In the genomic region with DNA sequence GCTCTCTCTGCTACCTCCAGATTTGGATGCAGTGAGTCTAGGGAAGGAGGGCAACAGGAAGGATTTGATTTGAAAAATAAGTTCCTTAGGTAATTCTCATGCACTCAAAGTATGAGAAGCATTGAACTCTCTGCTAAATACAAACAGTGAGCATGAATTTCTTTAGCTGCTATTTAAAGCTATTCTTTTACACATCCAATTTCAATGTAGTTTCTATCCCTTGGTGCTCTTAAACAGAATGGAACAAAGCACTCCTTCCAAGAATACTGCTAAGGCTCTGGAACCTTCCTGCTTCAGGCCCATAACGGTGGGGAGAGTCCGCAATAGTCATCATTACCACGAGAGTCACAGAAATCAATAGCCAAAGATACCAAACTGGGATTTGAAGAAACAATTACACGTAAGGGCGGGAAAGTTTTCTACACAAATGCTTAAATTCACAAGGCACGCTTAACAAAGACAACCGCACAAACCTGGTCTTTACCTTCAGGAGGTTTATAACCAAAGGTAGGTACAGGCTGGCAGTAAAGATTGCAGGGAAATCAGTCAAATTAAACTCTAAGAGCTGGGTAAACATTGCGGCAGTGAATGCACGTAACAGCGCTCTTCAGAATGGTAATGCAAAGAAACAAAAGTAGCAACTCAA, we compare ENCODE assay signal across 9 cellular contexts.
DNase-seq lines count a peak whose midpoint lies in the region; ATAC-seq and TF ChIP-seq lines count a peak whose summit lies in the region.
"Had no signal": no experiment of that assay in that cellular context is flagged by ENCODE, and none has a peak within 500 bp of the region (broad histone marks: within the 10 kb centered on the region; RNA-seq: fewer than 3 reads in every experiment).

No MANE protein-coding gene starts in this region.

- H3K27me3 ChIP-seq in sigmoid colon: no peaks in the 10 kb centered on the region

- no peak for ATAC-seq in GM18520 (IDR thresholded peaks at IDR 0.05; ENCODE audit: unreplicated experiment)

- no peak for TF ChIP-seq EP300 in sigmoid colon (IDR thresholded peaks at IDR 0.05)

- WGBS in sigmoid colon, 2 donors: 17 to 58% methylated on average over 10 of the region's 10 CpGs

- DNase-seq in NCI-H1105 treated with DMSO at 0.1 percent for 48 hours (lab: John Stamatoyannopoulos, UW): peak; percentile 49
- no peak for DNase-seq in NCI-H1105 (lab: John Stamatoyannopoulos, UW)
- DNase-seq in NCI-H748 (lab: John Stamatoyannopoulos, UW; ENCODE audit: unreplicated experiment): peak; percentile 53
- no peak for DNase-seq in fibroblast of mammary gland (ENCODE audit: low read depth)
- DNase-seq in sigmoid colon: no peak
- DNase-seq in UCSD-AML1 (lab: John Stamatoyannopoulos, UW; ENCODE audit: unreplicated experiment): no peak
- no peak for DNase-seq in cerebellar nuclear complex (lab: John Stamatoyannopoulos, UW)
- DNase-seq: activated CD4-positive, alpha-beta T cell treated with anti-CD3 and anti-CD28 coated beads, Interleukin-2, amount 50 U/mL, for 1 hour had no signal

- no peak for TF ChIP-seq CTCF in fibroblast of mammary gland (conservative IDR thresholded peaks at IDR 0.05; ENCODE audit: control insufficient read depth, insufficient read depth, low read depth, low read length)
- TF ChIP-seq CTCF in sigmoid colon (IDR thresholded peaks at IDR 0.05): no peak

- H3K4me3 ChIP-seq in fibroblast of mammary gland (ENCODE audit: control insufficient read depth, low read depth, low read length) (peak overlapping the region; percentile 17), sigmoid colon (peak overlapping the region; percentile 11 to 60 (median 52))

- peaks cover 0 to 52% (median 42%) of the 10 kb centered on the region in 4 donors for H3K4me1 ChIP-seq in sigmoid colon

- H3K36me3 ChIP-seq in sigmoid colon: no peaks in the 10 kb centered on the region

- H3K9me3 ChIP-seq in sigmoid colon: no peaks in the 10 kb centered on the region

- peak overlapping the region; percentile 82 to 92 (median 88) for H3K27ac ChIP-seq in sigmoid colon

- TF ChIP-seq POLR2A in sigmoid colon (IDR thresholded peaks at IDR 0.05): no peak

- intact Hi-C loops in sigmoid colon (cut with DNase I): loop anchor here (2.0 to 5.0 kb wide), 3 partner anchors 36 to 299 kb away; a partner anchor contains a TSS

Comparison
In these comparisons a context has a peak if more than half of its experiments do, and no peak if none do; other contexts are left out.
1. DNase-seq: peak in NCI-H1105 treated with DMSO at 0.1 percent for 48 hours (single experiment) and NCI-H748 (single experiment); none in NCI-H1105 (single experiment), fibroblast of mammary gland (single experiment), sigmoid colon (single experiment), UCSD-AML1 (single experiment) and cerebellar nuclear complex (0 of 2).